ENCODE assay signal across 20 cellular contexts in genomic region chr16:75445298-75445697, GRCh38. TPM values are rescaled to one million over a fixed set of nuclear protein-coding genes. Genes with fewer than 3 reads are reported as not detected.
DNase-seq lines count a peak whose midpoint lies in the region; ATAC-seq, FAIRE-seq and TF ChIP-seq lines count a peak whose summit lies in the region.
"Had no signal": no experiment of that assay in that cellular context is flagged by ENCODE, and none has a peak within 500 bp of the region (broad histone marks: within the 10 kb centered on the region; RNA-seq: fewer than 3 reads in every experiment).

No MANE protein-coding gene starts in this region.

- H3K27me3 Mint-ChIP-seq in type B pancreatic cell: no peaks in the 10 kb centered on the region
- H3K27me3 Mint-ChIP-seq: CD4-positive, alpha-beta memory T cell had no signal

- H3K9ac ChIP-seq in HCT116 (ENCODE audit: low read length) (no peak overlapping the region), K562 (ENCODE audit: insufficient read depth in 1 of 2, low read depth in 2 of 2, low read length in 2 of 2) (no peak overlapping the region), trophoblast cell (ENCODE audit: low read length) (no peak overlapping the region)

- POLR2A ChIA-PET in HCT116 (lab: Charles Lee) (interaction anchor here (0.9 kb wide), 1 partner anchor 38 kb away, joined by 3 read pairs; no protein-coding TSS in a partner anchor), HEK293T (lab: Yijun Ruan, JAX) (interaction anchor here (1.6 to 2.8 kb wide), 3 partner anchors 12 to 202 kb away, joined by 6 to 16 read pairs (median 6); partner anchors contain the start of genes CFDP1, KARS1 and TERF2IP), K562 (lab: Yijun Ruan, JAX) (interaction anchor here (0.9 to 2.9 kb wide), 5 partner anchors 8 to 18 kb away, joined by 3 to 19 read pairs (median 5); partner anchors contain the start of gene CFDP1)

- H2AK5ac ChIP-seq in trophoblast cell (ENCODE audit: low read length): no peak overlapping the region

- H3K36me3 Mint-ChIP-seq in type B pancreatic cell: peaks cover 9% of the 10 kb centered on the region

- H4K8ac ChIP-seq in trophoblast cell (ENCODE audit: low read depth, low read length): no peak overlapping the region

- ATAC-seq in HCT116 (peak; percentile 64), K562 (peak; percentile 92), esophagus mucosa (no peak)
- ATAC-seq: A549, HepG2 had no signal

- WGBS in K562 (ENCODE audit: insufficient coverage, low coverage, missing lambda C conversion rate): 36% methylated on average over 5 of the region's 5 CpGs
- no CpG with 5 or more reads among the region's 5 CpGs for WGBS in trophoblast cell (ENCODE audit: extremely low coverage, insufficient coverage, insufficient read length)

- no peak overlapping the region for H3K27ac ChIP-seq in HCT116 (ENCODE audit: low read depth, low read length)
- H3K27ac ChIP-seq in K562 (ENCODE audit: extremely low read depth, low read depth, low read length): no peak overlapping the region
- H3K27ac ChIP-seq in tibial artery: peak overlapping the region; percentile 10 to 63
- H3K27ac ChIP-seq in trophoblast cell (ENCODE audit: low read depth, low read length): no peak overlapping the region
- H3K27ac ChIP-seq: A549, C4-2B had no signal

- no peaks in the 10 kb centered on the region for H3K9me2 ChIP-seq in HCT116 (ENCODE audit: insufficient read depth)

- H4K12ac ChIP-seq in trophoblast cell (ENCODE audit: low read depth, low read length): no peak overlapping the region

- H3K27me3 ChIP-seq in HCT116 (ENCODE audit: insufficient read depth, low read length) (no peaks in the 10 kb centered on the region), K562 (ENCODE audit: control insufficient read depth in 2 of 2, insufficient read depth in 2 of 2, low read length in 2 of 2) (no peaks in the 10 kb centered on the region), tibial artery (no peaks in the 10 kb centered on the region), trophoblast cell (ENCODE audit: insufficient read depth, low read length) (no peaks in the 10 kb centered on the region)
- H3K27me3 ChIP-seq: BE2C had no signal

- H3K4me3 ChIP-seq in HCT116 (replicated peaks in 1 of 2; ENCODE audit: low read depth in 1 of 2, low read length in 2 of 2) (no peak overlapping the region), K562 (no peak overlapping the region), tibial artery (no peak overlapping the region), trophoblast cell (ENCODE audit: low read depth, low read length) (no peak overlapping the region)
- H3K4me3 ChIP-seq: A549 had no signal

- no peak overlapping the region for H3K27ac Mint-ChIP-seq in type B pancreatic cell

- no peaks in the 10 kb centered on the region for H3K9me1 ChIP-seq in K562 (ENCODE audit: control insufficient read depth, insufficient read depth, low read length)

- RAD21 ChIA-PET in HCT116 (lab: Charles Lee; ENCODE audit: low non-redundant PET in 1 of 2, low total read pairs in 2 of 2, uncharacterized antibody in 2 of 2, unreplicated experiment in 2 of 2): interaction anchor here in 1 of 2 experiments (0.6 kb wide), 1 partner anchor 21 kb away, joined by 3 read pairs; no protein-coding TSS in a partner anchor

- H4K20me1 ChIP-seq in HCT116 (ENCODE audit: insufficient read depth) (no peaks in the 10 kb centered on the region), K562 (replicated peaks; ENCODE audit: control insufficient read depth, insufficient read depth, low read length) (no peaks in the 10 kb centered on the region)

- no peak overlapping the region for H2BK12ac ChIP-seq in trophoblast cell (ENCODE audit: low read length)

- H3K9me3 ChIP-seq in HCT116 (ENCODE audit: control insufficient read depth in 1 of 2, insufficient read depth in 1 of 2, low read depth in 1 of 2, low read length in 2 of 2): no peaks in the 10 kb centered on the region
- 0 out of 2 replicates have a peak, but pooled peaks cover 3% of the 10 kb centered on the region for H3K9me3 ChIP-seq in K562 (replicated peaks; ENCODE audit: control insufficient read depth, insufficient read depth, low read depth, low read length)
- no peaks in the 10 kb centered on the region for H3K9me3 ChIP-seq in tibial artery
- no peaks in the 10 kb centered on the region for H3K9me3 ChIP-seq in trophoblast cell (ENCODE audit: insufficient read depth, low read depth, low read length)
- H3K9me3 ChIP-seq: A549, BE2C had no signal

- no peak for TF ChIP-seq CTCF in HCT116 (IDR thresholded peaks at IDR 0.05 in 2 of 3, conservative IDR thresholded peaks at IDR 0.05 in 1 of 3; ENCODE audit: borderline replicate concordance in 1 of 3, insufficient read depth in 1 of 3, low read depth in 2 of 3, low read length in 2 of 3)
- no peak for TF ChIP-seq CTCF in K562 (IDR thresholded peaks at IDR 0.05 in 2 of 3, conservative IDR thresholded peaks at IDR 0.05 in 1 of 3; ENCODE audit: insufficient read depth in 2 of 3, low read depth in 1 of 3, low read length in 3 of 3)
- no peak for TF ChIP-seq CTCF in tibial artery (IDR thresholded peaks at IDR 0.05)
- no peak for TF ChIP-seq CTCF in type B pancreatic cell (conservative IDR thresholded peaks at IDR 0.05)

- no peak overlapping the region for H3K23ac ChIP-seq in trophoblast cell (ENCODE audit: low read length)

- H4K91ac ChIP-seq in trophoblast cell (ENCODE audit: low read depth, low read length): no peak overlapping the region

- H3K4me1 ChIP-seq in HCT116 (ENCODE audit: control insufficient read depth in 1 of 2, insufficient read depth in 2 of 2, low read length in 2 of 2): no peaks in the 10 kb centered on the region
- H3K4me1 ChIP-seq in K562 (replicated peaks in 1 of 2; ENCODE audit: control insufficient read depth in 2 of 2, insufficient read depth in 2 of 2, low read length in 2 of 2): no peaks in the 10 kb centered on the region; a peak in 2 of 5 replicates
- H3K4me1 ChIP-seq in tibial artery: peaks cover 0 to 10% (median 0%) of the 10 kb centered on the region in 4 donors
- H3K4me1 ChIP-seq in trophoblast cell (ENCODE audit: control insufficient read depth in 1 of 2, insufficient read depth in 2 of 2, low read length in 2 of 2): no peaks in the 10 kb centered on the region
- H3K4me1 ChIP-seq: A549, BE2C had no signal

- no peak overlapping the region for H3K4ac ChIP-seq in trophoblast cell (ENCODE audit: low read depth, low read length)

- BruUV-seq in HCT116 (replicated peaks; lab: Mats Ljungman, UMichigan) (no TSS peak), K562 (replicated peaks; lab: Mats Ljungman, UMichigan) (no TSS peak)

- H3K79me2 ChIP-seq in HCT116 (ENCODE audit: insufficient read depth, low read length) (peaks cover 15% of the 10 kb centered on the region), K562 (ENCODE audit: control insufficient read depth, insufficient read depth, low read length) (no peaks in the 10 kb centered on the region), trophoblast cell (ENCODE audit: control insufficient read depth, insufficient read depth, low read length, poor library complexity) (no peaks in the 10 kb centered on the region)

- H3K36me3 ChIP-seq in HCT116 (ENCODE audit: control insufficient read depth in 1 of 2, insufficient read depth in 2 of 2, low read length in 2 of 2) (peaks cover 0 to 4% of the 10 kb centered on the region in 2 experiments; a peak in 2 of 4 replicates), K562 (ENCODE audit: control insufficient read depth, insufficient read depth, low read length) (peaks cover 17% of the 10 kb centered on the region; the same call in 2 of the 3 replicates), tibial artery (peaks cover under 1 to 10% (median 4%) of the 10 kb centered on the region in 3 donors), trophoblast cell (ENCODE audit: control insufficient read depth in 1 of 2, insufficient read depth in 2 of 2, low read length in 2 of 2) (peaks cover 3 to 4% of the 10 kb centered on the region in 2 experiments)
- H3K36me3 ChIP-seq: BE2C had no signal

- H3K4me3 Mint-ChIP-seq in type B pancreatic cell: no peak overlapping the region
- H3K4me3 Mint-ChIP-seq: CD4-positive, alpha-beta memory T cell had no signal

- H3K4me2 ChIP-seq in HCT116 (ENCODE audit: low read length) (no peak overlapping the region), K562 (ENCODE audit: insufficient read depth, low read length) (no peak overlapping the region), trophoblast cell (ENCODE audit: low read length) (no peak overlapping the region)
- H3K4me2 ChIP-seq: A549 had no signal

- no peaks in the 10 kb centered on the region for H3K79me1 ChIP-seq in trophoblast cell (ENCODE audit: low read length)

- CTCF ChIA-PET in HCT116 (lab: Charles Lee): interaction anchor here (1.2 kb wide), 1 partner anchor 246 kb away, joined by 4 read pairs; no protein-coding TSS in a partner anchor
- CTCF ChIA-PET in HEK293T (lab: Yijun Ruan, JAX): interaction anchor here (0.8 to 2.0 kb wide), 6 partner anchors 12 to 212 kb away, joined by 3 to 10 read pairs (median 5); partner anchors contain the start of genes CFDP1 and TMEM170A
- CTCF ChIA-PET in K562 (lab: Yijun Ruan, JAX; ENCODE audit: low intra/inter-chr PET ratio): no interaction called here

- intact Hi-C loops in HCT116 (cut with micrococcal nuclease) (no loop called here), K562 (cut with micrococcal nuclease) (no loop called here), tibial artery (cut with DNase I; ENCODE audit: low total_unique reads) (no loop called here)

- H2AFZ ChIP-seq in HCT116 (ENCODE audit: low read depth, low read length, poor library complexity, severe bottlenecking) (no peak overlapping the region), K562 (ENCODE audit: low read depth, low read length) (no peak overlapping the region), trophoblast cell (ENCODE audit: insufficient read depth, low read length, poor library complexity) (no peak overlapping the region)

- H3K4me1 Mint-ChIP-seq in type B pancreatic cell (ENCODE audit: unreplicated experiment): peaks cover 9% of the 10 kb centered on the region

- no peak overlapping the region for H3K18ac ChIP-seq in trophoblast cell (ENCODE audit: low read length)

- in situ Hi-C loops in K562 (cut with MboI): no loop called here

- peak; percentile 60 for FAIRE-seq in K562 (lab: Jason Lieb, UNC)
- FAIRE-seq: A549, D721Med, GM12892, H54, HepG2, HTR-8/SVneo had no signal

- no peak for TF ChIP-seq POLR2A in HCT116 (IDR thresholded peaks at IDR 0.05; ENCODE audit: borderline replicate concordance, extremely low read depth, insufficient read depth, insufficient read length)
- no peak for TF ChIP-seq POLR2A in K562 (conservative IDR thresholded peaks at IDR 0.05)

- H2BK120ac ChIP-seq in trophoblast cell (ENCODE audit: insufficient read depth, low read length, poor library complexity): no peak overlapping the region

- no peak for TF ChIP-seq RAD21 in HCT116 (IDR thresholded peaks at IDR 0.05; ENCODE audit: low read depth)
- no peak for TF ChIP-seq RAD21 in K562 (CRISPR knock-in tag; conservative IDR thresholded peaks at IDR 0.05 in 1 of 2, IDR thresholded peaks at IDR 0.05 in 1 of 2)

- no peaks in the 10 kb centered on the region for H3K9me3 Mint-ChIP-seq in type B pancreatic cell
- H3K9me3 Mint-ChIP-seq: CD4-positive, alpha-beta memory T cell had no signal

- H2BK5ac ChIP-seq in trophoblast cell (ENCODE audit: low read depth, low read length, poor library complexity): no peak overlapping the region

- TF ChIP-seq EP300 in K562 (IDR thresholded peaks at IDR 0.05; ENCODE audit: low read length): no peak

- no peak overlapping the region for H3K14ac ChIP-seq in trophoblast cell (ENCODE audit: low read length)

- DNase-seq in HCT116 (ENCODE audit: low read depth, low spot score) (no peak), HEK293T (ENCODE audit: extremely low spot score) (no peak), K562 (ENCODE audit: extremely low read depth in 1 of 4, low spot score in 3 of 4) (peak in 1 of 4 experiments; percentile 45), tibial artery (no peak), type B pancreatic cell (ENCODE audit: extremely low spot score, unreplicated experiment) (no peak), trophoblast cell (no peak)
- DNase-seq: BE2C; CD4-positive, alpha-beta memory T cell; COR-L47; DMS153; DND-41; GDM1 had no signal

RNA-seq across cellular contexts. Expression of gene CFDP1, which starts 12.0 kb away (rescaled TPM):
- total RNA-seq in HCT116 (2021; ENCODE audit: unreplicated experiment) (45.3 TPM), K562 (2014; rRNA removed) (40.0 and 43.7 TPM in 2 replicates), K562 (2014; rRNA removed; fragmentation: Illumina TruSeq; extraction: Trizol) (70.4 and 73.6 TPM in 2 replicates), K562 (2015; rRNA removed; fragmentation: Illumina TruSeq; extraction: Trizol) (76.7 and 77.1 TPM in 2 replicates), K562 (2021) (30.3 and 31.5 TPM in 2 replicates), esophagus mucosa (33.5 TPM), type B pancreatic cell (ENCODE audit: low replicate concordance) (62.5 and 84.9 TPM in 2 replicates)
- 40.9 and 53.4 TPM in 2 replicates for polyA plus RNA-seq in HCT116 (2012)
- 50.7 and 123 TPM in 2 replicates for total RNA-seq in K562 (2011; cell fraction: chromatin; rRNA removed; ENCODE audit: low replicate concordance)
- 30.4 and 36.8 TPM in 2 replicates for total RNA-seq in K562 (2011; cell fraction: nucleolus; rRNA removed)
- 80.4 and 108 TPM in 2 replicates for total RNA-seq in K562 (2011; cell fraction: nucleoplasm; rRNA removed)
- polyA plus RNA-seq in K562 (2011; rRNA removed) (29.2 and 44.3 TPM in 2 replicates), K562 (2014; fragmentation: Illumina TruSeq; extraction: Trizol) (61.1 and 78.4 TPM in 2 replicates), K562 (2014; fragmentation: Nextera tagmentation; extraction: Ambion mirVana) (10 to 100 TPM; 33.4 to 61.7 TPM), K562 (2014; rRNA removed) (57.5 and 65.0 TPM in 2 replicates)
- 6.2 and 13.8 TPM in 2 replicates for polyA plus RNA-seq in K562 (2011; cell fraction: cytosol; rRNA removed)
- polyA plus RNA-seq in K562 (2011; cell fraction: nucleus; rRNA removed): 10.1 and 10.6 TPM in 2 replicates
- polyA plus RNA-seq in K562 (2012): 33.8 and 53.4 TPM in 2 replicates
- 40.5 and 47.0 TPM in 2 replicates for polyA minus RNA-seq in K562 (2011; rRNA and poly(A)+ RNA removed)
- polyA minus RNA-seq in K562 (2011; cell fraction: cytosol; rRNA and poly(A)+ RNA removed): 7.4 and 16.0 TPM in 2 replicates
- polyA minus RNA-seq in K562 (2011; cell fraction: nucleus; rRNA and poly(A)+ RNA removed): 16.4 and 24.8 TPM in 2 replicates
- polyA plus RNA-seq in trophoblast cell (2013): 103 and 111 TPM in 2 replicates

RNA-seq across cellular contexts. Expression of gene TMEM170A, which starts 19.2 kb away (rescaled TPM):
- total RNA-seq in HCT116 (2021; ENCODE audit: unreplicated experiment): 34.5 TPM
- 14.8 and 15.4 TPM in 2 replicates for polyA plus RNA-seq in HCT116 (2012)
- total RNA-seq in K562 (2011; cell fraction: chromatin; rRNA removed; ENCODE audit: low replicate concordance): 30.7 and 44.8 TPM in 2 replicates
- total RNA-seq in K562 (2011; cell fraction: nucleolus; rRNA removed): 22.4 and 25.5 TPM in 2 replicates
- total RNA-seq in K562 (2011; cell fraction: nucleoplasm; rRNA removed): 32.1 and 44.1 TPM in 2 replicates
- 11.3 and 15.0 TPM in 2 replicates for total RNA-seq in K562 (2014; rRNA removed)
- total RNA-seq in K562 (2014; rRNA removed; fragmentation: Illumina TruSeq; extraction: Trizol): 17.6 and 18.2 TPM in 2 replicates
- 18.4 and 19.0 TPM in 2 replicates for total RNA-seq in K562 (2015; rRNA removed; fragmentation: Illumina TruSeq; extraction: Trizol)
- 16.6 and 18.0 TPM in 2 replicates for total RNA-seq in K562 (2021)
- 28.3 and 30.2 TPM in 2 replicates for polyA plus RNA-seq in K562 (2011; rRNA removed)
- polyA plus RNA-seq in K562 (2011; cell fraction: cytosol; rRNA removed): 11.9 and 20.5 TPM in 2 replicates
- 13.3 and 13.8 TPM in 2 replicates for polyA plus RNA-seq in K562 (2011; cell fraction: nucleus; rRNA removed)
- polyA plus RNA-seq in K562 (2012): 9.2 and 10.2 TPM in 2 replicates
- 9.2 and 11.2 TPM in 2 replicates for polyA plus RNA-seq in K562 (2014; fragmentation: Illumina TruSeq; extraction: Trizol)
- polyA plus RNA-seq in K562 (2014; fragmentation: Nextera tagmentation; extraction: Ambion mirVana): 1 to 10 TPM; 6.1 to 7.3 TPM
- 10.0 and 10.2 TPM in 2 replicates for polyA plus RNA-seq in K562 (2014; rRNA removed)
- polyA minus RNA-seq in K562 (2011; rRNA and poly(A)+ RNA removed): 27.1 and 27.2 TPM in 2 replicates
- polyA minus RNA-seq in K562 (2011; cell fraction: cytosol; rRNA and poly(A)+ RNA removed): 10.6 and 13.2 TPM in 2 replicates
- polyA minus RNA-seq in K562 (2011; cell fraction: nucleus; rRNA and poly(A)+ RNA removed): 8.9 and 17.3 TPM in 2 replicates
- 11.1 TPM for total RNA-seq in esophagus mucosa
- total RNA-seq in type B pancreatic cell (ENCODE audit: low replicate concordance): 37.9 and 46.4 TPM in 2 replicates
- polyA plus RNA-seq in trophoblast cell (2013): 18.0 and 18.2 TPM in 2 replicates

RNA-seq across cellular contexts. Expression of gene CHST6, which starts 49.9 kb away (rescaled TPM):
- total RNA-seq in HCT116 (2021; ENCODE audit: unreplicated experiment) (17.9 TPM), K562 (2014; rRNA removed) (0.05 TPM in 1 of 2 replicates, not detected in the other), K562 (2014; rRNA removed; fragmentation: Illumina TruSeq; extraction: Trizol) (not detected in 2 replicates), K562 (2015; rRNA removed; fragmentation: Illumina TruSeq; extraction: Trizol) (not detected in 2 replicates), K562 (2021) (0.02 and 0.09 TPM in 2 replicates), esophagus mucosa (4.6 TPM), type B pancreatic cell (ENCODE audit: low replicate concordance) (1.8 and 6.0 TPM in 2 replicates)
- 13.2 and 13.4 TPM in 2 replicates for polyA plus RNA-seq in HCT116 (2012)
- total RNA-seq in K562 (2011; cell fraction: chromatin; rRNA removed; ENCODE audit: low replicate concordance): 0.16 TPM in 1 of 2 replicates, not detected in the other
- under 0.01 TPM in 2 replicates for total RNA-seq in K562 (2011; cell fraction: nucleolus; rRNA removed)
- 0.07 and 0.08 TPM in 2 replicates for total RNA-seq in K562 (2011; cell fraction: nucleoplasm; rRNA removed)
- polyA plus RNA-seq in K562 (2011; rRNA removed) (0.01 TPM in 1 of 2 replicates, not detected in the other), K562 (2014; fragmentation: Illumina TruSeq; extraction: Trizol) (not detected in 2 replicates), K562 (2014; fragmentation: Nextera tagmentation; extraction: Ambion mirVana) (not detected), K562 (2014; rRNA removed) (not detected in 2 replicates)
- 0.04 TPM in 1 of 2 replicates, not detected in the other for polyA plus RNA-seq in K562 (2011; cell fraction: cytosol; rRNA removed)
- not detected in 2 replicates for polyA plus RNA-seq in K562 (2011; cell fraction: nucleus; rRNA removed)
- polyA plus RNA-seq in K562 (2012): not detected in 2 replicates
- polyA minus RNA-seq in K562 (2011; rRNA and poly(A)+ RNA removed): 0.04 TPM in 1 of 2 replicates, not detected in the other
- polyA minus RNA-seq in K562 (2011; cell fraction: cytosol; rRNA and poly(A)+ RNA removed): not detected in 2 replicates
- 0.11 and 0.13 TPM in 2 replicates for polyA minus RNA-seq in K562 (2011; cell fraction: nucleus; rRNA and poly(A)+ RNA removed)
- 0.61 and 0.66 TPM in 2 replicates for polyA plus RNA-seq in trophoblast cell (2013)
- polyA plus RNA-seq: CD4-positive, alpha-beta memory T cell had no signal

Comparison
In these comparisons a context has a peak if more than half of its experiments do, and no peak if none do; other contexts are left out.
1. H3K27ac ChIP-seq: peak in tibial artery (2 of 2); none in HCT116 (single experiment), K562 (single experiment) and trophoblast cell (single experiment).